Comparison of ENCODE assay signal across 23 cellular contexts in genomic region chr10:51162002-51162401, GRCh38.
A peak's percentile ranks its signal among the peaks of the same experiment; 100 is the strongest.
DNase-seq lines count a peak whose midpoint lies in the region; ATAC-seq and TF ChIP-seq lines count a peak whose summit lies in the region.
"Had no signal": no experiment of that assay in that cellular context is flagged by ENCODE, and none has a peak within 500 bp of the region (broad histone marks: within the 10 kb centered on the region; RNA-seq: fewer than 3 reads in every experiment).

No MANE protein-coding gene starts in this region.

- no peaks in the 10 kb centered on the region for H3K4me1 Mint-ChIP-seq in activated T-helper 17 cell treated with anti-CD3 and anti-CD28 coated beads, Interleukin-2, amount 50 U/mL, for 72 hours
- H3K4me1 Mint-ChIP-seq: activated naive CD4-positive, alpha-beta T cell treated with anti-CD3 and anti-CD28 coated beads, Interleukin-2, amount 10 ng/mL, durations not matched to agents 7 days and 5 days; T-helper 17 cell had no signal

- no peak overlapping the region for H3K4me3 Mint-ChIP-seq in activated T-helper 17 cell treated with anti-CD3 and anti-CD28 coated beads, Interleukin-2, amount 50 U/mL, for 72 hours
- H3K4me3 Mint-ChIP-seq: activated CD8-positive, alpha-beta T cell treated with anti-CD3 and anti-CD28 coated beads, Interleukin-2, amount 10 ng/mL, durations not matched to agents 7 days and 5 days; activated naive CD4-positive, alpha-beta T cell treated with anti-CD3 and anti-CD28 coated beads, Interleukin-2, amount 10 ng/mL, durations not matched to agents 7 days and 5 days; activated T-cell treated with anti-CD3 and anti-CD28 coated beads, Interleukin-2, amount 50 U/mL, for 24 hours; dendritic cell treated with granulocyte-macrophage colony-stimulating factor and Interleukin-4, amounts not matched to agents 40 ng/mL and 50 ng/mL, for 4 days; T-helper 17 cell had no signal

- no peaks in the 10 kb centered on the region for H3K27me3 Mint-ChIP-seq in activated T-helper 17 cell treated with anti-CD3 and anti-CD28 coated beads, Interleukin-2, amount 50 U/mL, for 72 hours
- H3K27me3 Mint-ChIP-seq: activated naive CD4-positive, alpha-beta T cell treated with anti-CD3 and anti-CD28 coated beads, Interleukin-2, amount 10 ng/mL, durations not matched to agents 7 days and 5 days; activated T-cell treated with anti-CD3 and anti-CD28 coated beads, Interleukin-2, amount 50 U/mL, for 24 hours; dendritic cell treated with granulocyte-macrophage colony-stimulating factor and Interleukin-4, amounts not matched to agents 40 ng/mL and 50 ng/mL, for 4 days; T-helper 17 cell had no signal

- H3K27ac ChIP-seq in body of pancreas: no peak overlapping the region
- H3K27ac ChIP-seq in heart right ventricle: no peak overlapping the region
- H3K27ac ChIP-seq: brain microvascular endothelial cell, gastrocnemius medialis, skin epidermis, stomach had no signal

- no peak for TF ChIP-seq POLR2A in body of pancreas (IDR thresholded peaks at IDR 0.05)
- no peak for TF ChIP-seq POLR2A in GM18505 (IDR thresholded peaks at IDR 0.05; ENCODE audit: borderline replicate concordance, extremely low read depth, insufficient read depth, insufficient read length)

- peak overlapping the region; percentile 80 for H2AFZ ChIP-seq in neuron (ENCODE audit: low read depth, low read length)

- intact Hi-C loops in body of pancreas (cut with DNase I): no loop called here
- intact Hi-C loops in heart right ventricle (cut with DNase I): no loop called here

- no peak overlapping the region for H3K9ac ChIP-seq in NT2/D1 (ENCODE audit: insufficient read length, low read depth)

- DNase-seq in NT2/D1 (ENCODE audit: low read depth, low spot score) (peak; percentile 30), body of pancreas (peak; percentile 10 to 15 (median 14)), heart right ventricle (peak; percentile 44 to 64), kidney glomerular epithelial cell (lab: John Stamatoyannopoulos, UW) (no peak)
- no peak for DNase-seq in stimulated activated CD4-positive, alpha-beta T cell treated with anti-CD3 and anti-CD28 coated beads, Interleukin-15, amount 100 ng/mL, for 24 hours
- DNase-seq: activated CD4-positive, CD25-positive, alpha-beta regulatory T cell; activated CD8-positive, alpha-beta T cell treated with anti-CD3 and anti-CD28 coated beads, Interleukin-2, amount 10 ng/mL, durations not matched to agents 7 days and 5 days; activated naive CD4-positive, alpha-beta T cell treated with anti-CD3 and anti-CD28 coated beads, Interleukin-2, amount 10 ng/mL, durations not matched to agents 7 days and 5 days; activated T-cell treated with anti-CD3 and anti-CD28 coated beads, Interleukin-2, amount 50 U/mL, for 24 hours; AML-193; brain microvascular endothelial cell; Caco-2; gastrocnemius medialis; NCI-H69; stimulated activated CD4-positive, alpha-beta T cell treated with anti-CD3 and anti-CD28 coated beads, Interleukin-2, amount 100 ng/mL, for 48 hours; stomach; T-helper 17 cell had no signal

- ATAC-seq in body of pancreas: peak; percentile 42
- peak; percentile 74 to 97 (median 91) for ATAC-seq in heart right ventricle
- no peak for ATAC-seq in activated T-helper 17 cell treated with anti-CD3 and anti-CD28 coated beads, Interleukin-2, amount 50 U/mL, for 72 hours (replicated peaks)
- no peak for ATAC-seq in GM18505 (IDR thresholded peaks at IDR 0.05; ENCODE audit: unreplicated experiment)
- ATAC-seq: activated CD8-positive, alpha-beta T cell treated with anti-CD3 and anti-CD28 coated beads, Interleukin-2, amount 10 ng/mL, durations not matched to agents 7 days and 5 days; gastrocnemius medialis; T-helper 17 cell had no signal

- no peak overlapping the region for H3K27ac Mint-ChIP-seq in activated T-helper 17 cell treated with anti-CD3 and anti-CD28 coated beads, Interleukin-2, amount 50 U/mL, for 72 hours
- H3K27ac Mint-ChIP-seq: activated CD8-positive, alpha-beta T cell treated with anti-CD3 and anti-CD28 coated beads, Interleukin-2, amount 10 ng/mL, durations not matched to agents 7 days and 5 days; activated naive CD4-positive, alpha-beta T cell treated with anti-CD3 and anti-CD28 coated beads, Interleukin-2, amount 10 ng/mL, durations not matched to agents 7 days and 5 days; activated T-cell treated with anti-CD3 and anti-CD28 coated beads, Interleukin-2, amount 50 U/mL, for 24 hours; dendritic cell treated with granulocyte-macrophage colony-stimulating factor and Interleukin-4, amounts not matched to agents 40 ng/mL and 50 ng/mL, for 4 days; T-helper 17 cell had no signal

- no peaks in the 10 kb centered on the region for H3K36me3 Mint-ChIP-seq in activated T-helper 17 cell treated with anti-CD3 and anti-CD28 coated beads, Interleukin-2, amount 50 U/mL, for 72 hours (ENCODE audit: low read depth)
- H3K36me3 Mint-ChIP-seq: activated naive CD4-positive, alpha-beta T cell treated with anti-CD3 and anti-CD28 coated beads, Interleukin-2, amount 10 ng/mL, durations not matched to agents 7 days and 5 days had no signal

- no peaks in the 10 kb centered on the region for H3K36me3 ChIP-seq in NT2/D1 (ENCODE audit: insufficient read depth, insufficient read length, low read length)
- H3K36me3 ChIP-seq in body of pancreas (replicated peaks in 1 of 2; ENCODE audit: insufficient read depth in 1 of 2, low read depth in 2 of 2): no peaks in the 10 kb centered on the region
- H3K36me3 ChIP-seq in heart right ventricle: no peaks in the 10 kb centered on the region
- no peaks in the 10 kb centered on the region for H3K36me3 ChIP-seq in neuron (ENCODE audit: insufficient read depth, low read length)
- H3K36me3 ChIP-seq: brain microvascular endothelial cell, stomach had no signal

- H3K9me3 Mint-ChIP-seq in activated T-helper 17 cell treated with anti-CD3 and anti-CD28 coated beads, Interleukin-2, amount 50 U/mL, for 72 hours: no peaks in the 10 kb centered on the region
- H3K9me3 Mint-ChIP-seq: activated naive CD4-positive, alpha-beta T cell treated with anti-CD3 and anti-CD28 coated beads, Interleukin-2, amount 10 ng/mL, durations not matched to agents 7 days and 5 days; activated T-cell treated with anti-CD3 and anti-CD28 coated beads, Interleukin-2, amount 50 U/mL, for 24 hours had no signal

- 30 to 47% methylated on average over 1 of the region's 1 CpG for WGBS in body of pancreas, 2 donors
- WGBS in heart right ventricle, 2 donors: 14 to 16% methylated on average over 1 of the region's 1 CpG

- H3K4me3 ChIP-seq in NT2/D1 (ENCODE audit: insufficient read length, low read depth) (no peak overlapping the region), body of pancreas (no peak overlapping the region), heart right ventricle (no peak overlapping the region), neuron (ENCODE audit: low read length) (no peak overlapping the region)
- H3K4me3 ChIP-seq: gastrocnemius medialis, lung, skin epidermis, stomach had no signal

- TF ChIP-seq CTCF in body of pancreas (IDR thresholded peaks at IDR 0.05): no peak
- TF ChIP-seq CTCF in heart right ventricle (IDR thresholded peaks at IDR 0.05): no peak

- H3K4me1 ChIP-seq in NT2/D1 (ENCODE audit: insufficient read depth, insufficient read length): no peaks in the 10 kb centered on the region
- no peaks in the 10 kb centered on the region for H3K4me1 ChIP-seq in body of pancreas
- peaks cover 0 to 20% (median 13%) of the 10 kb centered on the region in 9 donors for H3K4me1 ChIP-seq in heart right ventricle
- peaks cover 7% of the 10 kb centered on the region for H3K4me1 ChIP-seq in neuron (ENCODE audit: insufficient read depth, low read length)
- H3K4me1 ChIP-seq: Caco-2, stomach had no signal

- H3K9me3 ChIP-seq in NT2/D1 (ENCODE audit: insufficient read depth, low read length): peaks cover 7% of the 10 kb centered on the region; the same call in 1 of the 2 replicates
- H3K9me3 ChIP-seq in body of pancreas: no peaks in the 10 kb centered on the region
- H3K9me3 ChIP-seq in heart right ventricle: peaks cover 0 to 6% (median 0%) of the 10 kb centered on the region in 11 donors
- no peaks in the 10 kb centered on the region for H3K9me3 ChIP-seq in neuron (ENCODE audit: low read length)
- H3K9me3 ChIP-seq: Caco-2, gastrocnemius medialis, stomach had no signal

- no peaks in the 10 kb centered on the region for H3K27me3 ChIP-seq in NT2/D1 (ENCODE audit: insufficient read depth, insufficient read length)
- H3K27me3 ChIP-seq in body of pancreas: no peaks in the 10 kb centered on the region
- H3K27me3 ChIP-seq in heart right ventricle: no peaks in the 10 kb centered on the region
- no peaks in the 10 kb centered on the region for H3K27me3 ChIP-seq in neuron (ENCODE audit: insufficient read depth, low read length)
- H3K27me3 ChIP-seq: brain microvascular endothelial cell, gastrocnemius medialis, stomach had no signal

Comparison
In these comparisons a context has a peak if more than half of its experiments do, and no peak if none do; other contexts are left out.
1. DNase-seq: peak in NT2/D1 (single experiment), body of pancreas (4 of 4) and heart right ventricle (2 of 2); none in kidney glomerular epithelial cell (single experiment) and stimulated activated CD4-positive, alpha-beta T cell treated with anti-CD3 and anti-CD28 coated beads, Interleukin-15, amount 100 ng/mL, for 24 hours (single experiment).
2. ATAC-seq: peak in body of pancreas (single experiment) and heart right ventricle (8 of 8); none in activated T-helper 17 cell treated with anti-CD3 and anti-CD28 coated beads, Interleukin-2, amount 50 U/mL, for 72 hours (single experiment) and GM18505 (single experiment).